7 cellular contexts compared by ENCODE assay signal in the genomic region with DNA sequence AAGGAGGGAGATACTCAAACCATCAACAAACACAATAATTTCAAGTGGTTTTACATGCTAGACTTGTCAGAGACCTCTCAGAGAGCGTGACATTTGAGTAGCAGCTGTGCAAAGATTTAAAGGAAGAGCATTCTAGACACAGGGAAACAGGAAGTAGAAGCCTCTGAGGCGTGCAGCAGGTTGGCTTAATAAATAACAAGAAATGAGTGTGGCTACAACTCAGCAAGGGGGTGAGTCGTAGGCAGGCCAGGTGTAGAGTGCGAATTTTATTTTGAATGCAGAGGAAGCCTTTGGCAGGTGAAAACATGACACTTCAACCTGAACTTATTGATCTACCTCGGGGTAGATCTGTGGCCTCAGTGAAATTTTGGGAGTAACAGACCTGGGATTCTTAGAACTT.
DNase-seq lines count a peak whose midpoint lies in the region; ATAC-seq, FAIRE-seq and TF ChIP-seq lines count a peak whose summit lies in the region.

No MANE protein-coding gene starts in this region.

- no peak overlapping the region for H2AFZ ChIP-seq in Karpas-422 (ENCODE audit: low read length)

- no peaks in the 10 kb centered on the region for H3K9me2 ChIP-seq in Karpas-422 (replicated peaks; ENCODE audit: insufficient read depth, low read length)

- FAIRE-seq in GM18507 (lab: Jason Lieb, UNC), result peak; percentile 95

- peaks cover 12% of the 10 kb centered on the region for H3K4me1 ChIP-seq in Karpas-422 (ENCODE audit: low read length)
- H3K4me1 ChIP-seq in foreskin keratinocyte, result no peaks in the 10 kb centered on the region

- H3K9me3 ChIP-seq in Karpas-422 (ENCODE audit: low read length), result no peaks in the 10 kb centered on the region

- TF ChIP-seq CTCF in foreskin keratinocyte (conservative IDR thresholded peaks at IDR 0.05), result no peak

- no peak overlapping the region for H3K27ac ChIP-seq in Karpas-422 (ENCODE audit: low read length)
- H3K27ac ChIP-seq in foreskin keratinocyte, result no peak overlapping the region

- no peaks in the 10 kb centered on the region for H3K36me3 ChIP-seq in Karpas-422 (ENCODE audit: insufficient read depth, low read length)

- H3K27me3 ChIP-seq in Karpas-422 (ENCODE audit: low read length), result no peaks in the 10 kb centered on the region
- peaks cover 3% of the 10 kb centered on the region for H3K27me3 ChIP-seq in foreskin keratinocyte

- H3K4me3 ChIP-seq in Karpas-422 (ENCODE audit: low read length), result no peak overlapping the region

- no peak overlapping the region for H3K9ac ChIP-seq in Karpas-422 (ENCODE audit: low read length)

- peak; percentile 70 for ATAC-seq in GM21526 (IDR thresholded peaks at IDR 0.05; ENCODE audit: low FRiP score, unreplicated experiment)
- peak; percentile 69 for ATAC-seq in foreskin keratinocyte

- H4K20me1 ChIP-seq in Karpas-422 (ENCODE audit: insufficient read depth, low read depth, low read length), result no peaks in the 10 kb centered on the region

- no peaks in the 10 kb centered on the region for H3K79me2 ChIP-seq in Karpas-422 (ENCODE audit: low read length)

- no peak overlapping the region for H3K4me2 ChIP-seq in Karpas-422 (ENCODE audit: low read depth, low read length, poor library complexity, severe bottlenecking)

- DNase-seq in GM18507 (ENCODE audit: extremely low spot score, insufficient read length, low read depth), result peak; percentile 39
- peak; percentile 69 for DNase-seq in Karpas-422
- DNase-seq in foreskin keratinocyte, result peak in 1 of 2 donors; percentile 21
- DNase-seq in DMS 273 (lab: John Stamatoyannopoulos, UW; ENCODE audit: unreplicated experiment), result no peak
- no peak for DNase-seq in NCI-H2227 (lab: John Stamatoyannopoulos, UW; ENCODE audit: unreplicated experiment)
- DNase-seq in stimulated activated CD4-positive, alpha-beta T cell treated with anti-CD3 and anti-CD28 coated beads, Interleukin-15, amount 100 ng/mL, for 24 hours, result no peak

Comparison
In these comparisons a context has a peak if more than half of its experiments do, and no peak if none do; other contexts are left out.
1. DNase-seq: peak in GM18507 (single experiment) and Karpas-422 (single experiment); none in DMS 273 (single experiment), NCI-H2227 (single experiment) and stimulated activated CD4-positive, alpha-beta T cell treated with anti-CD3 and anti-CD28 coated beads, Interleukin-15, amount 100 ng/mL, for 24 hours (single experiment).